In genomic region chr20:20452254-20452676, GRCh38 we compare ENCODE assay signal across 1 cellular context.
TF ChIP-seq lines count a peak whose summit lies in the region.

No MANE protein-coding gene starts in this region.

TF ChIP-seq in GM12878, 131 proteins besides CTCF, POLR2A, EP300 and RAD21 (continued from another document):
- TF ChIP-seq FOS (IDR thresholded peaks at IDR 0.05; ENCODE audit: borderline replicate concordance, extremely low read depth, insufficient read length) (no peak), HDGF (IDR thresholded peaks at IDR 0.05) (no peak), ZBTB40 (IDR thresholded peaks at IDR 0.05; ENCODE audit: borderline replicate concordance) (no peak), RELB (IDR thresholded peaks at IDR 0.05; ENCODE audit: low read depth) (0 out of 2 replicates have a peak, but pooled peaks have one; percentile 26)
TF ChIP-seq in GM12878: peak in this region for 36.
